1 cellular context compared by ENCODE assay signal in genomic region chr2:113219889-113220641, GRCh38.
TF ChIP-seq lines count a peak whose summit lies in the region.

No MANE protein-coding gene starts in this region.

TF ChIP-seq in HepG2, 621 proteins besides CTCF, POLR2A, EP300 and RAD21 (continued from another document and continues in another):
- TF ChIP-seq ZNF281 (CRISPR knock-in tag; IDR thresholded peaks at IDR 0.05; ENCODE audit: borderline replicate concordance) (peak; percentile 33; the same call in 1 of the 2 replicates), DZIP1 (CRISPR knock-in tag; IDR thresholded peaks at IDR 0.05) (no peak), ZNF652 (CRISPR knock-in tag; IDR thresholded peaks at IDR 0.05; ENCODE audit: borderline replicate concordance, low read depth) (no peak), EED (CRISPR knock-in tag; IDR thresholded peaks at IDR 0.05) (peak; percentile 78; the same call in 1 of the 2 replicates), KAT2B (IDR thresholded peaks at IDR 0.05; ENCODE audit: borderline replicate concordance, low read depth, low read length) (no peak), FOXO4 (CRISPR knock-in tag; conservative IDR thresholded peaks at IDR 0.05) (0 out of 2 replicates have a peak, but pooled peaks have one; percentile 89), ESRRA (CRISPR knock-in tag; IDR thresholded peaks at IDR 0.05; ENCODE audit: low read depth) (peak; percentile 67; the same call in 1 of the 2 replicates), MYPOP (CRISPR knock-in tag; IDR thresholded peaks at IDR 0.05) (no peak), ZNF335 (CRISPR knock-in tag; IDR thresholded peaks at IDR 0.05) (peak; percentile 19), TIGD3 (CRISPR knock-in tag; IDR thresholded peaks at IDR 0.05; ENCODE audit: borderline replicate concordance) (peak; percentile 66; the same call in 1 of the 2 replicates), MED1 (CRISPR knock-in tag; IDR thresholded peaks at IDR 0.05) (peak; percentile 85), TRIM24 (CRISPR knock-in tag; IDR thresholded peaks at IDR 0.05) (no peak), ZNF143 (CRISPR knock-in tag; IDR thresholded peaks at IDR 0.05) (no peak), ZNF687 (CRISPR knock-in tag; IDR thresholded peaks at IDR 0.05) (peak; percentile 95), SMARCC2 (IDR thresholded peaks at IDR 0.05) (no peak), CREBL2 (CRISPR knock-in tag; IDR thresholded peaks at IDR 0.05; ENCODE audit: borderline replicate concordance) (no peak), SIX4 (CRISPR knock-in tag; IDR thresholded peaks at IDR 0.05) (no peak), HMGA1 (CRISPR knock-in tag; conservative IDR thresholded peaks at IDR 0.05) (no peak), XRCC5 (optimal IDR thresholded peaks at IDR 0.05; ENCODE audit: low read length) (peak; percentile 56), TAF1 (CRISPR knock-in tag; IDR thresholded peaks at IDR 0.05) (peak; percentile 75), ZBTB7B (CRISPR knock-in tag; IDR thresholded peaks at IDR 0.05) (peak; percentile 60; the same call in 1 of the 2 replicates), GLMP (CRISPR knock-in tag; IDR thresholded peaks at IDR 0.05; ENCODE audit: borderline replicate concordance) (no peak), SOX13 (IDR thresholded peaks at IDR 0.05) (no peak), SOX13 (CRISPR knock-in tag; conservative IDR thresholded peaks at IDR 0.05 in 1 of 2, IDR thresholded peaks at IDR 0.05 in 1 of 2) (peak in 1 of 2 experiments; percentile 40; a peak in 1 of 4 replicates), ZMAT5 (CRISPR knock-in tag; IDR thresholded peaks at IDR 0.05; ENCODE audit: borderline replicate concordance, low read depth) (no peak), THAP7 (CRISPR knock-in tag; IDR thresholded peaks at IDR 0.05) (peak; percentile 12; the same call in 1 of the 2 replicates), ZNF230 (CRISPR knock-in tag; IDR thresholded peaks at IDR 0.05) (no peak), CHD4 (IDR thresholded peaks at IDR 0.05; ENCODE audit: borderline replicate concordance, low read length) (peak; percentile 92), GZF1 (CRISPR knock-in tag; IDR thresholded peaks at IDR 0.05) (0 out of 2 replicates have a peak, but pooled peaks have one; percentile 49), GATAD1 (CRISPR knock-in tag; IDR thresholded peaks at IDR 0.05) (peak; percentile 39; the same call in 1 of the 2 replicates), FOSL2 (CRISPR knock-in tag; IDR thresholded peaks at IDR 0.05) (peak; percentile 69; the same call in 1 of the 2 replicates), TFDP1 (CRISPR knock-in tag; IDR thresholded peaks at IDR 0.05; ENCODE audit: borderline replicate concordance) (0 out of 2 replicates have a peak, but pooled peaks have one; percentile 19), KLF9 (CRISPR knock-in tag; IDR thresholded peaks at IDR 0.05; ENCODE audit: low read depth) (peak; percentile 84; the same call in 1 of the 2 replicates), NONO (IDR thresholded peaks at IDR 0.05) (no peak), NONO (CRISPR knock-in tag; conservative IDR thresholded peaks at IDR 0.05) (0 out of 2 replicates have a peak, but pooled peaks have one; percentile 50), FOXM1 (CRISPR knock-in tag; IDR thresholded peaks at IDR 0.05) (no peak), KDM5B (CRISPR knock-in tag; IDR thresholded peaks at IDR 0.05; ENCODE audit: borderline replicate concordance) (peak; percentile 76; the same call in 1 of the 2 replicates), ARID3A (IDR thresholded peaks at IDR 0.05; ENCODE audit: low read depth, low read length) (no peak), SNAI1 (CRISPR knock-in tag; IDR thresholded peaks at IDR 0.05; ENCODE audit: borderline replicate concordance) (0 out of 2 replicates have a peak, but pooled peaks have one; percentile 42), NCOR1 (IDR thresholded peaks at IDR 0.05; ENCODE audit: borderline replicate concordance, low read length) (peak; percentile 20; the same call in 1 of the 2 replicates), HNRNPL (IDR thresholded peaks at IDR 0.05; ENCODE audit: low read depth, low read length) (peak; percentile 91), ZSCAN29 (CRISPR knock-in tag; conservative IDR thresholded peaks at IDR 0.05) (0 out of 2 replicates have a peak, but pooled peaks have one; percentile 78), KLF12 (CRISPR knock-in tag; IDR thresholded peaks at IDR 0.05; ENCODE audit: borderline replicate concordance) (no peak)
